ENCODE assay signal across 8 cellular contexts in the genomic region with DNA sequence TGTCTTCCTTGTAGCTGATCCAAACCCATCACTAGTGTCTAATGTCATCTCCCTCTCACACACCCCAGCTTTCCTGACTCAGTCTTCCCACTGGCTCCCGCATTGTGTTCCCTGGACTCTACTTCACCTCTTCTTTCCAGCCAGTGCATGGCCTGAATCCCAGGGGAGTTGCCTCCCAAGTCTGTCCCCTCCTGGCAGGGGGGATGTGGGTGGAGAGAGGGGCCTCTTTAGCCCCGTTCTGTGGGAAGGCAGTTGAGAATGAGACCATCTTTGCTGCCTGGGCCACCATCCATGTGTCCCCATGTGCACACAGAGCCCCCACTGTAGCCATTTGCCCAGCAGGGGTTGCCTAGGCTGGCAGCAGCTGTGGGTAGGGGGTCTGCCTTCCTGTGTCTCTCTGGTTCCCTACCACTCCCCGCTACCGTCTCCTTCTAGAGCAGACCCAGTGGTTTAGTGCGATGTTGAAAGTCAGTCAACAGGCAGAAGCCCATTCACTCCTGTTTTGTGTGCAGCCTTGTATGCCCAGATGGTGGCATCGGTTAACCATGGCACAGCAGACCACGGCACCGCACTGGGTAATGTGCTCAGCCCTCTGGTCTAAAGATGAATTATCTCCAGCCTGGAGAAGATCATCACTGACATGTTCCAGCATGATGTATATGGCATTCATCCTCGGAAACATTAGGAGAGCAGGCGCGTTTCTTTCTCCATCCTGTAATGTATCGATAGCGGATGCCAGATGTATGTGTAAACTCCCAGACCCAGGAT.
DNase-seq lines count a peak whose midpoint lies in the region; ATAC-seq and TF ChIP-seq lines count a peak whose summit lies in the region.

No MANE protein-coding gene starts in this region.

- H3K4me3 ChIP-seq in GM23338: no peak overlapping the region
- H3K4me3 ChIP-seq in OCI-LY1 (ENCODE audit: low read depth, low read length, poor library complexity, severe bottlenecking): no peak overlapping the region

- DNase-seq in GM23338 (ENCODE audit: low spot score) (no peak), chondrocyte (ENCODE audit: low spot score) (no peak), inferior parietal cortex (ENCODE audit: extremely low spot score) (no peak), NCI-H2081 treated with DMSO at 0.1 percent for 48 hours (lab: John Stamatoyannopoulos, UW) (no peak), T-helper 9 cell (no peak)
- DNase-seq in stimulated activated CD4-positive, alpha-beta T cell treated with anti-CD3 and anti-CD28 coated beads, Interleukin-1b, Interleukin-23, amount 100 ng/mL, for 48 hours: peak; percentile 36

- H3K27ac ChIP-seq in GM23338 (ENCODE audit: low read depth) (no peak overlapping the region), OCI-LY1 (ENCODE audit: low read depth, low read length, poor library complexity, severe bottlenecking) (no peak overlapping the region)

- H3K4me1 Mint-ChIP-seq in GM23338 (peaks cover 6% of the 10 kb centered on the region), chondrocyte (ENCODE audit: low read depth) (peaks cover 5% of the 10 kb centered on the region)

- H3K9me2 ChIP-seq in GM23338 (ENCODE audit: insufficient read depth): no peaks in the 10 kb centered on the region
- H3K9me2 ChIP-seq in OCI-LY1 (ENCODE audit: low read depth, low read length): no peaks in the 10 kb centered on the region

- ATAC-seq in GM23338: no peak
- no peak for ATAC-seq in GM19035 (IDR thresholded peaks at IDR 0.05; ENCODE audit: unreplicated experiment)

- H3K27me3 ChIP-seq in GM23338 (ENCODE audit: insufficient read depth) (no peaks in the 10 kb centered on the region), OCI-LY1 (ENCODE audit: insufficient read depth, low read length) (no peaks in the 10 kb centered on the region; the same call in 1 of the 2 replicates)

- H3K4me3 Mint-ChIP-seq in GM23338: no peak overlapping the region
- no peak overlapping the region for H3K4me3 Mint-ChIP-seq in chondrocyte (ENCODE audit: unreplicated experiment)

- peak; percentile 13 to 49; a peak in 2 of 4 replicates for TF ChIP-seq CTCF in GM23338 (conservative IDR thresholded peaks at IDR 0.05; ENCODE audit: low read depth in 2 of 2)
- TF ChIP-seq CTCF in OCI-LY1 (IDR thresholded peaks at IDR 0.05; ENCODE audit: low read length): peak; percentile 37; the same call in 1 of the 2 replicates
- peak; percentile 67 for TF ChIP-seq CTCF in chondrocyte (IDR thresholded peaks at IDR 0.05)

- H3K79me2 ChIP-seq in GM23338 (replicated peaks; ENCODE audit: insufficient read depth) (no peaks in the 10 kb centered on the region), OCI-LY1 (ENCODE audit: insufficient read depth, low read length) (no peaks in the 10 kb centered on the region)

- H3K4me2 ChIP-seq in GM23338: no peak overlapping the region
- H3K4me2 ChIP-seq in OCI-LY1 (ENCODE audit: low read length): no peak overlapping the region

- H3K27me3 Mint-ChIP-seq in GM23338 (ENCODE audit: insufficient read depth, low read depth, poor library complexity) (peaks cover 8% of the 10 kb centered on the region), chondrocyte (ENCODE audit: low read depth) (no peaks in the 10 kb centered on the region)

- no peaks in the 10 kb centered on the region for H3K36me3 ChIP-seq in GM23338 (ENCODE audit: insufficient read depth)
- no peaks in the 10 kb centered on the region for H3K36me3 ChIP-seq in OCI-LY1 (ENCODE audit: insufficient read depth, low read length)

- no peaks in the 10 kb centered on the region for H3K36me3 Mint-ChIP-seq in GM23338 (ENCODE audit: low read depth)
- H3K36me3 Mint-ChIP-seq in chondrocyte (ENCODE audit: low read depth): peaks cover 2% of the 10 kb centered on the region

- H4K20me1 ChIP-seq in GM23338 (replicated peaks; ENCODE audit: insufficient read depth): no peaks in the 10 kb centered on the region
- no peaks in the 10 kb centered on the region for H4K20me1 ChIP-seq in OCI-LY1 (ENCODE audit: insufficient read depth, low read length)

- H3K9me3 ChIP-seq in OCI-LY1 (ENCODE audit: low read length): no peaks in the 10 kb centered on the region

- H3K9ac ChIP-seq in OCI-LY1 (ENCODE audit: low read length): no peak overlapping the region

- no peaks in the 10 kb centered on the region for H3K4me1 ChIP-seq in GM23338 (ENCODE audit: insufficient read depth)
- no peaks in the 10 kb centered on the region for H3K4me1 ChIP-seq in OCI-LY1 (ENCODE audit: insufficient read depth, low read length, severe bottlenecking)

- no peaks in the 10 kb centered on the region for H3F3A ChIP-seq in GM23338 (replicated peaks; ENCODE audit: low read depth)
- H3F3A ChIP-seq in OCI-LY1 (ENCODE audit: insufficient read depth, low read length): no peaks in the 10 kb centered on the region

- H3K27ac Mint-ChIP-seq in GM23338: no peak overlapping the region
- no peak overlapping the region for H3K27ac Mint-ChIP-seq in chondrocyte (ENCODE audit: unreplicated experiment)

- no peak overlapping the region for H2AFZ ChIP-seq in GM23338
- H2AFZ ChIP-seq in OCI-LY1 (ENCODE audit: low read length): no peak overlapping the region

- H3K9me3 Mint-ChIP-seq in GM23338 (no peaks in the 10 kb centered on the region), chondrocyte (ENCODE audit: low read depth) (no peaks in the 10 kb centered on the region)

TF ChIP-seq in GM23338, 12 proteins besides CTCF, POLR2A, EP300 and RAD21 (continues in another document):
- no peak for TF ChIP-seq ZNF114 (CRISPR knock-in tag; IDR thresholded peaks at IDR 0.05)
- TF ChIP-seq POLR2AphosphoS5 (IDR thresholded peaks at IDR 0.05; ENCODE audit: low read depth): no peak
- no peak for TF ChIP-seq EZH2phosphoT487 (IDR thresholded peaks at IDR 0.05; ENCODE audit: unreplicated experiment)
- TF ChIP-seq, protein P1, sequence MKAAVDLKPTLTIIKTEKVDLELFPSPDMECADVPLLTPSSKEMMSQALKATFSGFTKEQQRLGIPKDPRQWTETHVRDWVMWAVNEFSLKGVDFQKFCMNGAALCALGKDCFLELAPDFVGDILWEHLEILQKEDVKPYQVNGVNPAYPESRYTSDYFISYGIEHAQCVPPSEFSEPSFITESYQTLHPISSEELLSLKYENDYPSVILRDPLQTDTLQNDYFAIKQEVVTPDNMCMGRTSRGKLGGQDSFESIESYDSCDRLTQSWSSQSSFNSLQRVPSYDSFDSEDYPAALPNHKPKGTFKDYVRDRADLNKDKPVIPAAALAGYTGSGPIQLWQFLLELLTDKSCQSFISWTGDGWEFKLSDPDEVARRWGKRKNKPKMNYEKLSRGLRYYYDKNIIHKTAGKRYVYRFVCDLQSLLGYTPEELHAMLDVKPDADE (IDR thresholded peaks at IDR 0.05): no peak
- no peak for TF ChIP-seq ZNF462 (CRISPR knock-in tag; IDR thresholded peaks at IDR 0.05)
- TF ChIP-seq CREB1 (CRISPR knock-in tag; IDR thresholded peaks at IDR 0.05; ENCODE audit: low read depth): no peak
